In genomic region chr3:131224886-131225550, GRCh38 we compare ENCODE assay signal across 24 cellular contexts.
A peak's percentile ranks its signal among the peaks of the same experiment; 100 is the strongest.
DNase-seq lines count a peak whose midpoint lies in the region; ATAC-seq and TF ChIP-seq lines count a peak whose summit lies in the region.
"Had no signal": no experiment of that assay in that cellular context is flagged by ENCODE, and none has a peak within 500 bp of the region (broad histone marks: within the 10 kb centered on the region; RNA-seq: fewer than 3 reads in every experiment).

No MANE protein-coding gene starts in this region.

- H3K36me3 ChIP-seq in HEK293 (ENCODE audit: control insufficient read depth in 2 of 2, insufficient read depth in 1 of 2, low read length in 2 of 2), result no peaks in the 10 kb centered on the region
- H3K36me3 ChIP-seq in SK-N-MC (ENCODE audit: insufficient read depth, low read length), result no peaks in the 10 kb centered on the region
- H3K36me3 ChIP-seq: breast epithelium, upper lobe of right lung had no signal

- peaks cover 13% of the 10 kb centered on the region for H3K4me1 Mint-ChIP-seq in chondrocyte (ENCODE audit: low read depth)
- H3K4me1 Mint-ChIP-seq: B cell had no signal

- TF ChIP-seq CTCF in AG10803 (conservative IDR thresholded peaks at IDR 0.05; ENCODE audit: low read length) (no peak), HEK293 (tag by site-specific recombination; IDR thresholded peaks at IDR 0.05) (no peak), fibroblast of mammary gland (conservative IDR thresholded peaks at IDR 0.05; ENCODE audit: control insufficient read depth, insufficient read depth, low read depth, low read length) (no peak), chondrocyte (IDR thresholded peaks at IDR 0.05) (no peak)

- no peak overlapping the region for H3K27ac ChIP-seq in HEK293 (ENCODE audit: extremely low read depth, low read depth, low read length)
- peak overlapping the region; percentile 80 for H3K27ac ChIP-seq in SK-N-MC
- H3K27ac ChIP-seq: breast epithelium, psoas muscle, upper lobe of right lung had no signal

- H3K9me3 Mint-ChIP-seq in chondrocyte (ENCODE audit: low read depth), result no peaks in the 10 kb centered on the region
- H3K9me3 Mint-ChIP-seq: activated T-cell treated with anti-CD3 and anti-CD28 coated beads, Interleukin-2, amount 50 U/mL, for 24 hours; CD8-positive, alpha-beta memory T cell; dendritic cell treated with granulocyte-macrophage colony-stimulating factor and Interleukin-4, amounts not matched to agents 40 ng/mL and 50 ng/mL, for 4 days had no signal

- H3K4me3 ChIP-seq in AG10803 (ENCODE audit: low read length), result no peak overlapping the region
- no peak overlapping the region for H3K4me3 ChIP-seq in HEK293 (ENCODE audit: low read depth, low read length)
- 0 out of 2 replicates have a peak overlapping the region, but pooled peaks have one; percentile 0 for H3K4me3 ChIP-seq in SK-N-MC
- no peak overlapping the region for H3K4me3 ChIP-seq in fibroblast of mammary gland (ENCODE audit: control insufficient read depth, low read depth, low read length)
- H3K4me3 ChIP-seq: breast epithelium, psoas muscle, upper lobe of right lung had no signal

- H3K9me3 ChIP-seq in HEK293 (ENCODE audit: control insufficient read depth, insufficient read depth, low read depth, low read length) (no peaks in the 10 kb centered on the region), SK-N-MC (ENCODE audit: low read depth, low read length) (no peaks in the 10 kb centered on the region)
- H3K9me3 ChIP-seq: breast epithelium, psoas muscle, upper lobe of right lung had no signal

- CTCF ChIA-PET in HEK293 (lab: Yijun Ruan, JAX), result interaction anchor here (1.0 kb wide), 1 partner anchor 813 kb away, joined by 3 read pairs; no protein-coding TSS in a partner anchor

- TF ChIP-seq POLR2A in GM18505 (IDR thresholded peaks at IDR 0.05; ENCODE audit: borderline replicate concordance, extremely low read depth, insufficient read depth, insufficient read length), result no peak

- H3K27ac Mint-ChIP-seq in chondrocyte (ENCODE audit: unreplicated experiment), result no peak overlapping the region
- H3K27ac Mint-ChIP-seq: activated T-cell treated with anti-CD3 and anti-CD28 coated beads, Interleukin-2, amount 50 U/mL, for 24 hours; B cell; CD8-positive, alpha-beta memory T cell; dendritic cell treated with granulocyte-macrophage colony-stimulating factor and Interleukin-4, amounts not matched to agents 40 ng/mL and 50 ng/mL, for 4 days had no signal

- no peaks in the 10 kb centered on the region for H3K4me1 ChIP-seq in HEK293 (ENCODE audit: control insufficient read depth, insufficient read depth, low read length)
- H3K4me1 ChIP-seq: breast epithelium, psoas muscle, upper lobe of right lung had no signal

- POLR2A ChIA-PET in HEK293 (lab: Yijun Ruan, JAX), result no interaction called here

- DNase-seq in AG10803 (ENCODE audit: low read depth), result peak; percentile 19
- no peak for DNase-seq in SK-N-MC (ENCODE audit: low read depth, low spot score)
- peak; percentile 61 for DNase-seq in fibroblast of mammary gland (ENCODE audit: low read depth)
- no peak for DNase-seq in chondrocyte (ENCODE audit: low spot score)
- no peak for DNase-seq in central memory CD4-positive, alpha-beta T cell
- DNase-seq: activated CD4-positive, alpha-beta T cell treated with anti-CD3 and anti-CD28 coated beads for 1 hour; activated T-cell treated with anti-CD3 and anti-CD28 coated beads, Interleukin-2, amount 50 U/mL, for 24 hours; CD8-positive, alpha-beta memory T cell; DMS153; Karpas-422; NCI-H1092; NCI-H2029 treated with DMSO at 0.1 percent for 48 hours; NCI-H446 treated with DMSO at 0.1 percent for 48 hours; psoas muscle; small intestine; substantia nigra; T-helper 1 cell; upper lobe of right lung had no signal

- no peaks in the 10 kb centered on the region for H3K27me3 Mint-ChIP-seq in chondrocyte (ENCODE audit: low read depth)
- H3K27me3 Mint-ChIP-seq: activated T-cell treated with anti-CD3 and anti-CD28 coated beads, Interleukin-2, amount 50 U/mL, for 24 hours; B cell had no signal

- H3K4me3 Mint-ChIP-seq in chondrocyte (ENCODE audit: unreplicated experiment), result no peak overlapping the region
- H3K4me3 Mint-ChIP-seq: activated T-cell treated with anti-CD3 and anti-CD28 coated beads, Interleukin-2, amount 50 U/mL, for 24 hours; B cell; CD8-positive, alpha-beta memory T cell; dendritic cell treated with granulocyte-macrophage colony-stimulating factor and Interleukin-4, amounts not matched to agents 40 ng/mL and 50 ng/mL, for 4 days had no signal

- H3K36me3 Mint-ChIP-seq in chondrocyte (ENCODE audit: low read depth), result peaks cover 1% of the 10 kb centered on the region
- H3K36me3 Mint-ChIP-seq: CD8-positive, alpha-beta memory T cell had no signal

- no peak overlapping the region for H3K9ac ChIP-seq in SK-N-MC (ENCODE audit: insufficient read length)

- ATAC-seq in GM18867 (IDR thresholded peaks at IDR 0.05; ENCODE audit: unreplicated experiment) (no peak), GM18505 (IDR thresholded peaks at IDR 0.05; ENCODE audit: unreplicated experiment) (no peak)
- ATAC-seq: psoas muscle, upper lobe of right lung had no signal

TF ChIP-seq in HEK293, 187 proteins besides CTCF, POLR2A, EP300 and RAD21:
- TF ChIP-seq, protein P1, sequence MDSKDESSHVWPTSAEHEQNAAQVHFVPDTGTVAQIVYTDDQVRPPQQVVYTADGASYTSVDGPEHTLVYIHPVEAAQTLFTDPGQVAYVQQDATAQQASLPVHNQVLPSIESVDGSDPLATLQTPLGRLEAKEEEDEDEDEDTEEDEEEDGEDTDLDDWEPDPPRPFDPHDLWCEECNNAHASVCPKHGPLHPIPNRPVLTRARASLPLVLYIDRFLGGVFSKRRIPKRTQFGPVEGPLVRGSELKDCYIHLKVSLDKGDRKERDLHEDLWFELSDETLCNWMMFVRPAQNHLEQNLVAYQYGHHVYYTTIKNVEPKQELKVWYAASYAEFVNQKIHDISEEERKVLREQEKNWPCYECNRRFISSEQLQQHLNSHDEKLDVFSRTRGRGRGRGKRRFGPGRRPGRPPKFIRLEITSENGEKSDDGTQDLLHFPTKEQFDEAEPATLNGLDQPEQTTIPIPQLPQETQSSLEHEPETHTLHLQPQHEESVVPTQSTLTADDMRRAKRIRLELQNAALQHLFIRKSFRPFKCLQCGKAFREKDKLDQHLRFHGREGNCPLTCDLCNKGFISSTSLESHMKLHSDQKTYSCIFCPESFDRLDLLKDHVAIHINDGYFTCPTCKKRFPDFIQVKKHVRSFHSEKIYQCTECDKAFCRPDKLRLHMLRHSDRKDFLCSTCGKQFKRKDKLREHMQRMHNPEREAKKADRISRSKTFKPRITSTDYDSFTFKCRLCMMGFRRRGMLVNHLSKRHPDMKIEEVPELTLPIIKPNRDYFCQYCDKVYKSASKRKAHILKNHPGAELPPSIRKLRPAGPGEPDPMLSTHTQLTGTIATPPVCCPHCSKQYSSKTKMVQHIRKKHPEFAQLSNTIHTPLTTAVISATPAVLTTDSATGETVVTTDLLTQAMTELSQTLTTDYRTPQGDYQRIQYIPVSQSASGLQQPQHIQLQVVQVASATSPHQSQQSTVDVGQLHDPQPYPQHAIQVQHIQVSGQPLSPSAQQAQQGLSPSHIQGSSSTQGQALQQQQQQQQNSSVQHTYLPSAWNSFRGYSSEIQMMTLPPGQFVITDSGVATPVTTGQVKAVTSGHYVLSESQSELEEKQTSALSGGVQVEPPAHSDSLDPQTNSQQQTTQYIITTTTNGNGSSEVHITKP (tag by site-specific recombination; IDR thresholded peaks at IDR 0.05), result peak; percentile 40; the same call in 1 of the 2 replicates
- TF ChIP-seq ZBTB11 (tag by site-specific recombination; conservative IDR thresholded peaks at IDR 0.05; ENCODE audit: low read depth) (no peak), ZNF211 (tag by site-specific recombination; IDR thresholded peaks at IDR 0.05; ENCODE audit: low read depth) (peak; percentile 58; the same call in 1 of the 2 replicates), ZNF530 (tag by site-specific recombination; IDR thresholded peaks at IDR 0.05; ENCODE audit: low read depth) (no peak)

Comparison
In these comparisons a context has a peak if more than half of its experiments do, and no peak if none do; other contexts are left out.
1. DNase-seq: peak in AG10803 (single experiment) and fibroblast of mammary gland (single experiment); none in SK-N-MC (single experiment), chondrocyte (single experiment) and central memory CD4-positive, alpha-beta T cell (single experiment).